In the genomic region with DNA sequence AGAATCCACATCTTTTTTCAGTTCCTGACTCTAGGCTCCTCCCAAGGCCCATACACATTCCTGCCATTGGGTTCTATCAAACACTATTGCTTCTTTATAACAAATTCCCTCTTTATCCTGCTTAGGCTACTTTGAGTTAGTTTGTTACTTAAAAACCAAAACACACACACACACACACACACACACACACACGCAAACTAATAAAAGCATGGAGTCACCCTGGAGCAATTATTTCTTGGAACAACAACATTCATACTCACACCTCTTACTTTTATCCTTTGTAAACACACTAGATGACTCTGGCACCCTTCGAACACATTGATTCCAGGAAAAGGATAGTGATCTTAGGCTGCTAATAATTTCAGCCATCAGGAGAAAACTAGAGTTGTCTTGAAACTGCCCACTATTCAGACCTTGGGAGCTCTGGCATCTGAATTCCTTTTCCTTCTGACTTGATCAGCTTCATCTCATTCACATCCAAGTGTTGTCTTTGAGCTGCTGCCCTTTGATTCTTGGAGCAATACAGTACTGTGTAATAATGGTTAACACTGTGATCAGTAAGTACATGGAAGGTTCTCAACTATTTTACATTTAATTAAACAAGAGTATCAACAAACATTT, we compare ENCODE assay signal across 10 cellular contexts. TPM values are rescaled to one million over a fixed set of nuclear protein-coding genes. Genes with fewer than 3 reads are reported as not detected.
DNase-seq lines count a peak whose midpoint lies in the region; ATAC-seq and TF ChIP-seq lines count a peak whose summit lies in the region.
"Had no signal": no experiment of that assay in that cellular context is flagged by ENCODE, and none has a peak within 500 bp of the region (broad histone marks: within the 10 kb centered on the region; RNA-seq: fewer than 3 reads in every experiment).

No MANE protein-coding gene starts in this region.

- intact Hi-C loops in breast epithelium (cut with DNase I; ENCODE audit: low total_unique reads) = no loop called here
- intact Hi-C loops in left lung (cut with DNase I) = no loop called here
- intact Hi-C loops in thyroid gland (cut with DNase I) = no loop called here

- DNase-seq in HT-29 (ENCODE audit: low spot score) (peak; percentile 1), breast epithelium (ENCODE audit: low spot score in 2 of 2) (no peak), left lung (no peak), thyroid gland (no peak), activated gamma-delta T cell treated with Interleukin-2 at 50 U/mL for 16 hours (no peak), NCI-H82 (lab: John Stamatoyannopoulos, UW) (no peak)
- DNase-seq: activated B cell treated with CpG ODN at 0.5 μM for 24 hours, NCI-H510A treated with DMSO at 0.1 percent for 48 hours had no signal

- 69 to 75% methylated on average over 2 of the region's 2 CpGs for WGBS in thyroid gland, 2 donors

- no peak for TF ChIP-seq CTCF in breast epithelium (IDR thresholded peaks at IDR 0.05)
- no peak for TF ChIP-seq CTCF in left lung (IDR thresholded peaks at IDR 0.05)
- no peak for TF ChIP-seq CTCF in thyroid gland (IDR thresholded peaks at IDR 0.05)

- no peaks in the 10 kb centered on the region for H3K36me3 ChIP-seq in breast epithelium
- no peaks in the 10 kb centered on the region for H3K36me3 ChIP-seq in left lung
- no peaks in the 10 kb centered on the region for H3K36me3 ChIP-seq in thyroid gland

- H3K4me3 ChIP-seq in breast epithelium (no peak overlapping the region), left lung (no peak overlapping the region), thyroid gland (replicated peaks in 1 of 3) (no peak overlapping the region)

- H3K9me3 ChIP-seq in breast epithelium = no peaks in the 10 kb centered on the region
- no peaks in the 10 kb centered on the region for H3K9me3 ChIP-seq in left lung
- H3K9me3 ChIP-seq in thyroid gland = no peaks in the 10 kb centered on the region

- no peak for TF ChIP-seq POLR2A in breast epithelium (IDR thresholded peaks at IDR 0.05)
- no peak for TF ChIP-seq POLR2A in thyroid gland (IDR thresholded peaks at IDR 0.05)

- no peaks in the 10 kb centered on the region for H3K27me3 ChIP-seq in breast epithelium
- no peaks in the 10 kb centered on the region for H3K27me3 ChIP-seq in left lung
- H3K27me3 ChIP-seq in thyroid gland = no peaks in the 10 kb centered on the region

- H3K27ac ChIP-seq in breast epithelium = peak overlapping the region; percentile 36 to 73
- peak overlapping the region; percentile 63 to 64 for H3K27ac ChIP-seq in left lung
- peak overlapping the region; percentile 16 to 82 (median 66) for H3K27ac ChIP-seq in thyroid gland

- H3K4me1 ChIP-seq in breast epithelium (peaks cover 0 to 4% of the 10 kb centered on the region in 2 donors), left lung (peaks cover 7 to 10% of the 10 kb centered on the region in 2 donors), thyroid gland (peaks cover 0 to 7% of the 10 kb centered on the region in 2 donors)

- no peak for ATAC-seq in left lung
- ATAC-seq in GM19351 (IDR thresholded peaks at IDR 0.05; ENCODE audit: unreplicated experiment) = no peak
- ATAC-seq in GM18511 (IDR thresholded peaks at IDR 0.05; ENCODE audit: unreplicated experiment) = no peak

RNA-seq across cellular contexts. Expression of gene SEC22B, which starts 2.6 kb away (rescaled TPM):
- 7.8 and 9.7 TPM in 2 replicates for total RNA-seq in HT-29 (2014; rRNA removed; shearing (Covaris generic))
- total RNA-seq in breast epithelium (10 to 100 TPM; 29.2 to 37.8 (median 32.3) TPM), left lung (10 to 100 TPM; 35.8 to 36.1 TPM), thyroid gland (10 to 100 TPM; 36.9 to 49.5 (median 44.9) TPM)
